ENCODE assay signal across 8 cellular contexts in the genomic region with DNA sequence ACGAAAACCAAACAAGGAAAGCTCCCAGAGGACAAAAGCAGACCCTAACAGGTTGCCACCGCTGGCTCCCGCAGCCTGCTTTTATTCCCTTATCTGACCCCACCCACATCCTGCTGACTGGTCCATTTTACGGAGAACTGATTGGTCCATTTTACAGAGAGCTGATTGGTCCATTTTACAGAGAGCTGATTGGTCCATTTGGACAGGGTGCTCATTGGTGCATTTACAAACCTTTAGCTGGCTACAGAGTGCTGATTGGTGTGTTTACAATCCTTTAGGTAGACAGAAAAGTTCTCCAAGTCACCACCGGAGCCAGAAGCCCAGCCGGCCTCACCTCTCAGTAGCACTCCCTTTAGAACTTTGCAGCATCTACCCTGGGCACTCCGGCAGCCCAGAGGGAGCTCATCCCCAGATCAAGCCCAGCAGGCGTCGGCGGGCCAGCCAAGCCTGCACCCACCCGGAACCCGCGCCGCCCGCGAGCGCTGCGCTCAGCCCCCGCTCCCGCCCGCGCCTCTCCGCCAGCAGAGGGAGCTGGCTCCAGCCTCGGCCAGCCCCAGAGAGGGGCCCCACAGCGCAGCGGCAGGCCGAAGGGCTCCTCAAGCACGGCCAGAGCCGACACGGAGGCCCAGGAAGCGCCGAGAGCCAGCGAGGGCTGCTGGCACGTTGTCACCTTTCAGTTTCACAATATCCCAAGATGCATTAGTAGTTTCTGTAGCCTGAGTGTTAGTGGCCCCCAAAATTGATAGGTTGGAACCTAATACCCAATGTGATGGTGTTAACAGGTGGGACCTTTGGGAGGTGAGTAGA. TPM values are rescaled to one million over a fixed set of nuclear protein-coding genes. Genes with fewer than 3 reads are reported as not detected.
A peak's percentile ranks its signal among the peaks of the same experiment; 100 is the strongest.
DNase-seq lines count a peak whose midpoint lies in the region; ATAC-seq and TF ChIP-seq lines count a peak whose summit lies in the region.

No MANE protein-coding gene starts in this region.

- ATAC-seq in Right ventricle myocardium inferior (peak; percentile 71), HG03432 (IDR thresholded peaks at IDR 0.05; ENCODE audit: unreplicated experiment) (peak; percentile 88), memory B cell (ENCODE audit: low read depth) (peak; percentile 95), GM19467 (IDR thresholded peaks at IDR 0.05; ENCODE audit: unreplicated experiment) (no peak)
- peak; percentile 89 to 94 for ATAC-seq in activated CD4-positive, CD25-positive, alpha-beta regulatory T cell treated with anti-CD3 and anti-CD28 coated beads, Interleukin-2, amount 50 U/mL, for 24 hours
- peak; percentile 92 for ATAC-seq in stimulated activated memory B cell treated with anti-CD40 and anti-IgM and Interleukin-4, amounts not matched to agents 10 μg/mL and 1 μg/mL and 100 μg/mL, for 72 hours

- intact Hi-C loops in Right ventricle myocardium inferior (cut with DNase I), result loop anchor here (2.0 kb wide), 1 partner anchor 263 kb away; no protein-coding TSS in a partner anchor
- intact Hi-C loops in cardiac septum (cut with DNase I), result loop anchor here (10.0 kb wide), 1 partner anchor 265 kb away; no protein-coding TSS in a partner anchor

- peaks cover 58% of the 10 kb centered on the region for H3K27me3 Mint-ChIP-seq in chondrocyte (ENCODE audit: low read depth)
- H3K27me3 Mint-ChIP-seq in memory B cell, result no peaks in the 10 kb centered on the region
- no peaks in the 10 kb centered on the region for H3K27me3 Mint-ChIP-seq in stimulated activated memory B cell treated with anti-CD40 and anti-IgM and Interleukin-4, amounts not matched to agents 10 μg/mL and 1 μg/mL and 100 μg/mL, for 72 hours

- DNase-seq in Right ventricle myocardium inferior (ENCODE audit: missing footprints) (no peak), cardiac septum (ENCODE audit: low spot score) (no peak), chondrocyte (ENCODE audit: low spot score) (no peak), memory B cell (ENCODE audit: low spot score in 2 of 2) (peak; percentile 72 to 75)

- H3K4me3 Mint-ChIP-seq in chondrocyte (ENCODE audit: unreplicated experiment), result no peak overlapping the region
- H3K4me3 Mint-ChIP-seq in memory B cell, result peak overlapping the region; percentile 85
- peak overlapping the region; percentile 64 for H3K4me3 Mint-ChIP-seq in stimulated activated memory B cell treated with anti-CD40 and anti-IgM and Interleukin-4, amounts not matched to agents 10 μg/mL and 1 μg/mL and 100 μg/mL, for 72 hours

- TF ChIP-seq CTCF in chondrocyte (IDR thresholded peaks at IDR 0.05), result peak; percentile 90

- H3K4me1 Mint-ChIP-seq in chondrocyte (ENCODE audit: low read depth) (peaks cover 2% of the 10 kb centered on the region), memory B cell (peaks cover 12% of the 10 kb centered on the region)
- peaks cover 27% of the 10 kb centered on the region for H3K4me1 Mint-ChIP-seq in stimulated activated memory B cell treated with anti-CD40 and anti-IgM and Interleukin-4, amounts not matched to agents 10 μg/mL and 1 μg/mL and 100 μg/mL, for 72 hours

- no peaks in the 10 kb centered on the region for H3K36me3 Mint-ChIP-seq in chondrocyte (ENCODE audit: low read depth)
- H3K36me3 Mint-ChIP-seq in memory B cell, result no peaks in the 10 kb centered on the region
- H3K36me3 Mint-ChIP-seq in stimulated activated memory B cell treated with anti-CD40 and anti-IgM and Interleukin-4, amounts not matched to agents 10 μg/mL and 1 μg/mL and 100 μg/mL, for 72 hours, result no peaks in the 10 kb centered on the region

- H3K27ac Mint-ChIP-seq in chondrocyte (ENCODE audit: unreplicated experiment) (no peak overlapping the region), memory B cell (no peak overlapping the region)
- H3K27ac Mint-ChIP-seq in stimulated activated memory B cell treated with anti-CD40 and anti-IgM and Interleukin-4, amounts not matched to agents 10 μg/mL and 1 μg/mL and 100 μg/mL, for 72 hours, result peak overlapping the region; percentile 70

- no peaks in the 10 kb centered on the region for H3K9me3 Mint-ChIP-seq in chondrocyte (ENCODE audit: low read depth)
- no peaks in the 10 kb centered on the region for H3K9me3 Mint-ChIP-seq in memory B cell
- H3K9me3 Mint-ChIP-seq in stimulated activated memory B cell treated with anti-CD40 and anti-IgM and Interleukin-4, amounts not matched to agents 10 μg/mL and 1 μg/mL and 100 μg/mL, for 72 hours, result peaks cover 2% of the 10 kb centered on the region

RNA-seq across cellular contexts. Expression of gene CLPTM1L, which starts 35.3 kb away (rescaled TPM):
- total RNA-seq in Right ventricle myocardium inferior (33.3 TPM), cardiac septum (42.6 TPM), chondrocyte (75.8 to 108 TPM (median 81.6 TPM) in 3 replicates)

Comparison
In these comparisons a context has a peak if more than half of its experiments do, and no peak if none do; other contexts are left out.
1. DNase-seq: peak in memory B cell (2 of 2); none in Right ventricle myocardium inferior (single experiment), cardiac septum (single experiment) and chondrocyte (single experiment).